Comparison of ENCODE assay signal across 8 cellular contexts in genomic region chr1:165696625-165697100, GRCh38. TPM values are rescaled to one million over a fixed set of nuclear protein-coding genes. Genes with fewer than 3 reads are reported as not detected.
DNase-seq lines count a peak whose midpoint lies in the region; ATAC-seq and TF ChIP-seq lines count a peak whose summit lies in the region.

No MANE protein-coding gene starts in this region.

- H3K27ac ChIP-seq in CD4-positive, alpha-beta T cell (ENCODE audit: low read depth, low read length) = no peak overlapping the region
- H3K27ac ChIP-seq in body of pancreas (peak overlapping the region in 2 of 4 donors; percentile 12 to 54), thymus (ENCODE audit: low read depth) (peak overlapping the region; percentile 25), Peyer's patch (peak overlapping the region in 1 of 4 donors; percentile 8)

- POLR2A ChIA-PET in CD4-positive, alpha-beta T cell (lab: Charles Lee) = interaction anchor here (0.6 to 0.7 kb wide), 2 partner anchors 66 to 1918 kb away, joined by 3 to 4 read pairs; partner anchors contain the start of gene MGST3

- WGBS in body of pancreas, 2 donors = 2 to 5% methylated on average over 2 of the region's 2 CpGs
- 22% methylated on average over 2 of the region's 2 CpGs for WGBS in thymus

- DNase-seq in CD4-positive, alpha-beta T cell = no peak
- DNase-seq in MG63 = peak; percentile 76
- DNase-seq in body of pancreas = peak in 2 of 4 donors; percentile 39 to 48
- peak; percentile 51 for DNase-seq in left lobe of liver (ENCODE audit: low spot score)
- no peak for DNase-seq in Peyer's patch

- no peaks in the 10 kb centered on the region for H3K27me3 ChIP-seq in CD4-positive, alpha-beta T cell (ENCODE audit: control insufficient read depth, insufficient read depth, low read length)
- H3K27me3 ChIP-seq in MG63 (no peaks in the 10 kb centered on the region; the same call in 1 of the 2 replicates), body of pancreas (no peaks in the 10 kb centered on the region), thymus (ENCODE audit: control insufficient read depth, insufficient read depth) (no peaks in the 10 kb centered on the region), Peyer's patch (no peaks in the 10 kb centered on the region)

- CTCF ChIA-PET in CD4-positive, alpha-beta T cell (lab: Charles Lee) = interaction anchor here (0.9 to 2.5 kb wide), 4 partner anchors 66 to 104 kb away, joined by 3 to 8 read pairs (median 5); partner anchors contain the start of genes MGST3 and TMCO1

- H3K27ac Mint-ChIP-seq in CD4-positive, alpha-beta T cell = peak overlapping the region; percentile 92

- peaks cover 21% of the 10 kb centered on the region for H3K4me1 ChIP-seq in body of pancreas
- peaks cover 13% of the 10 kb centered on the region for H3K4me1 ChIP-seq in thymus (ENCODE audit: control insufficient read depth, insufficient read depth, low read length)
- peaks cover 0 to 17% (median 10%) of the 10 kb centered on the region in 4 donors for H3K4me1 ChIP-seq in Peyer's patch

- no peaks in the 10 kb centered on the region for H3K9me3 Mint-ChIP-seq in CD4-positive, alpha-beta T cell

- no peaks in the 10 kb centered on the region for H3K27me3 Mint-ChIP-seq in CD4-positive, alpha-beta T cell

- ATAC-seq in CD4-positive, alpha-beta T cell (ENCODE audit: poor library complexity) = no peak
- peak; percentile 38 for ATAC-seq in body of pancreas
- peak; percentile 39 for ATAC-seq in left lobe of liver
- no peak for ATAC-seq in GM19467 (IDR thresholded peaks at IDR 0.05; ENCODE audit: unreplicated experiment)
- ATAC-seq in HG02884 (IDR thresholded peaks at IDR 0.05; ENCODE audit: unreplicated experiment) = no peak

- TF ChIP-seq CTCF in CD4-positive, alpha-beta T cell (IDR thresholded peaks at IDR 0.05) = no peak
- TF ChIP-seq CTCF in body of pancreas (IDR thresholded peaks at IDR 0.05) = no peak
- no peak for TF ChIP-seq CTCF in Peyer's patch (IDR thresholded peaks at IDR 0.05)

- H3K36me3 ChIP-seq in MG63 (peaks cover 15% of the 10 kb centered on the region), body of pancreas (replicated peaks in 1 of 2; ENCODE audit: insufficient read depth in 1 of 2, low read depth in 2 of 2) (no peaks in the 10 kb centered on the region), thymus (ENCODE audit: control insufficient read depth, insufficient read depth) (no peaks in the 10 kb centered on the region), Peyer's patch (peaks cover 0 to 8% (median 0%) of the 10 kb centered on the region in 3 donors)

- no peak for TF ChIP-seq POLR2A in body of pancreas (IDR thresholded peaks at IDR 0.05)
- TF ChIP-seq POLR2A in Peyer's patch (IDR thresholded peaks at IDR 0.05) = no peak

- H3K4me3 ChIP-seq in MG63 = peak overlapping the region; percentile 76
- H3K4me3 ChIP-seq in body of pancreas = no peak overlapping the region
- peak overlapping the region; percentile 12 for H3K4me3 ChIP-seq in thymus (ENCODE audit: low read length)
- peak overlapping the region in 1 of 4 donors; percentile 72 for H3K4me3 ChIP-seq in Peyer's patch

- H3K4me1 Mint-ChIP-seq in CD4-positive, alpha-beta T cell (ENCODE audit: low read depth) = peaks cover 51% of the 10 kb centered on the region

- H3K4me3 Mint-ChIP-seq in CD4-positive, alpha-beta T cell = peak overlapping the region; percentile 70

- H3K36me3 Mint-ChIP-seq in CD4-positive, alpha-beta T cell (ENCODE audit: low read depth) = peaks cover 54% of the 10 kb centered on the region

- intact Hi-C loops in CD4-positive, alpha-beta T cell (cut with DNase I, micrococcal nuclease) = loop anchor here in 1 of 2 experiments (5.0 kb wide), 1 partner anchor 131 kb away; the partner anchor contains the start of gene UCK2
- intact Hi-C loops in body of pancreas (cut with DNase I) = no loop called here

- H3K9me3 ChIP-seq in CD4-positive, alpha-beta T cell (ENCODE audit: control insufficient read depth, low read length) = no peaks in the 10 kb centered on the region
- peaks cover 12% of the 10 kb centered on the region for H3K9me3 ChIP-seq in MG63
- no peaks in the 10 kb centered on the region for H3K9me3 ChIP-seq in body of pancreas
- no peaks in the 10 kb centered on the region for H3K9me3 ChIP-seq in thymus (ENCODE audit: control insufficient read depth)
- H3K9me3 ChIP-seq in Peyer's patch = no peaks in the 10 kb centered on the region

RNA-seq across cellular contexts. Expression of gene ALDH9A1, which starts 1.7 kb away (rescaled TPM):
- total RNA-seq in CD4-positive, alpha-beta T cell = 10 to 100 TPM; 33.9 to 35.5 TPM
- 82.1 and 124 TPM in 2 replicates for total RNA-seq in MG63 (2014; rRNA removed; shearing (Covaris generic); ENCODE audit: low replicate concordance)
- total RNA-seq in body of pancreas (10 to 100 TPM; 20.8 to 30.1 TPM), left lobe of liver (104 TPM), Peyer's patch (100 to 1,000 TPM in 1 of 4 donors, 10 to 100 TPM in 3; 54.5 to 104 (median 74.0) TPM)
- polyA plus RNA-seq in thymus = 44.9 TPM

Comparison
In these comparisons a context has a peak if more than half of its experiments do, and no peak if none do; other contexts are left out.
1. ATAC-seq: peak in body of pancreas (single experiment) and left lobe of liver (single experiment); none in CD4-positive, alpha-beta T cell (single experiment), GM19467 (single experiment) and HG02884 (single experiment).
2. DNase-seq: peak in MG63 (single experiment) and left lobe of liver (single experiment); none in CD4-positive, alpha-beta T cell (0 of 10) and Peyer's patch (0 of 3).
3. H3K4me3 ChIP-seq: peak in MG63 (single experiment) and thymus (single experiment); none in body of pancreas (0 of 2).